ENCODE assay signal across 12 cellular contexts in genomic region chr12:123471374-123472068, GRCh38. TPM values are rescaled to one million over a fixed set of nuclear protein-coding genes. Genes with fewer than 3 reads are reported as not detected.
DNase-seq lines count a peak whose midpoint lies in the region; ATAC-seq, FAIRE-seq and TF ChIP-seq lines count a peak whose summit lies in the region.
"Had no signal": no experiment of that assay in that cellular context is flagged by ENCODE, and none has a peak within 500 bp of the region (broad histone marks: within the 10 kb centered on the region; RNA-seq: fewer than 3 reads in every experiment).

No MANE protein-coding gene starts in this region.

- intact Hi-C loops in Right ventricle myocardium inferior (cut with DNase I) = no loop called here
- intact Hi-C loops in cardiac septum (cut with DNase I) = no loop called here
- intact Hi-C loops in right lobe of liver (cut with DNase I) = no loop called here

- H3K4me3 ChIP-seq in bronchial epithelial cell (ENCODE audit: low read depth, low read length) (no peak overlapping the region), right lobe of liver (no peak overlapping the region), SJCRH30 (no peak overlapping the region)

- no peak for TF ChIP-seq POLR2A in right lobe of liver (IDR thresholded peaks at IDR 0.05)

- ATAC-seq in Right ventricle myocardium inferior (peak; percentile 82), right lobe of liver (peak; percentile 11 to 71 (median 60)), GM19023 (IDR thresholded peaks at IDR 0.05; ENCODE audit: unreplicated experiment) (no peak)

- H3K9me3 ChIP-seq in right lobe of liver = no peaks in the 10 kb centered on the region
- H3K9me3 ChIP-seq in SJCRH30 (replicated peaks) = no peaks in the 10 kb centered on the region

- no peak for FAIRE-seq in bronchial epithelial cell (lab: Jason Lieb, UNC)
- FAIRE-seq: GM19239 had no signal

- no peaks in the 10 kb centered on the region for H3K27me3 ChIP-seq in bronchial epithelial cell (ENCODE audit: control insufficient read depth, insufficient read depth, low read length)
- H3K27me3 ChIP-seq in right lobe of liver = no peaks in the 10 kb centered on the region
- no peaks in the 10 kb centered on the region for H3K27me3 ChIP-seq in SJCRH30

- H3K4me1 ChIP-seq in right lobe of liver = peaks cover 0 to 11% (median 0%) of the 10 kb centered on the region in 4 donors
- H3K4me1 ChIP-seq in SJCRH30 = no peaks in the 10 kb centered on the region

- peaks cover 5% of the 10 kb centered on the region for H3K36me3 ChIP-seq in bronchial epithelial cell (ENCODE audit: control insufficient read depth, insufficient read depth, low read length)
- H3K36me3 ChIP-seq in right lobe of liver = peaks cover 0 to 1% (median 0%) of the 10 kb centered on the region in 4 donors
- no peaks in the 10 kb centered on the region; the same call in 1 of the 2 replicates for H3K36me3 ChIP-seq in SJCRH30

- DNase-seq in Right ventricle myocardium inferior (ENCODE audit: missing footprints) (no peak), cardiac septum (ENCODE audit: low spot score) (no peak), bronchial epithelial cell (ENCODE audit: low read depth) (peak; percentile 38), right lobe of liver (peak in 1 of 3 donors; percentile 17), DMS153 (lab: John Stamatoyannopoulos, UW) (no peak), SJCRH30 (no peak)
- no peak for DNase-seq in activated CD4-positive, alpha-beta T cell treated with anti-CD3 and anti-CD28 coated beads, Interleukin-2, amount 50 U/mL, for 4 hours
- DNase-seq: activated naive CD8-positive, alpha-beta T cell treated with anti-CD3 and anti-CD28 coated beads, Interleukin-2, amount 10 ng/mL, durations not matched to agents 7 days and 5 days; Karpas-422; NCI-H345 had no signal

- no peak for TF ChIP-seq CTCF in bronchial epithelial cell (IDR thresholded peaks at IDR 0.05; ENCODE audit: insufficient read depth, low read length, severe bottlenecking)
- no peak for TF ChIP-seq CTCF in right lobe of liver (IDR thresholded peaks at IDR 0.05)

- 80% methylated on average over 2 of the region's 8 CpGs for WGBS in right lobe of liver (ENCODE audit: insufficient coverage, low coverage, low lambda C conversion rate, missing lambda C conversion rate)

- H3K27ac ChIP-seq in right lobe of liver (no peak overlapping the region), SJCRH30 (no peak overlapping the region)

RNA-seq across cellular contexts. Expression of gene SNRNP35, which starts 13.6 kb away (rescaled TPM):
- total RNA-seq in Right ventricle myocardium inferior = 23.0 TPM
- total RNA-seq in cardiac septum = 24.3 TPM
- total RNA-seq in bronchial epithelial cell = 10.3 and 14.5 TPM in 2 replicates
- total RNA-seq in right lobe of liver = 10 to 100 TPM in 1 of 6 experiments, 1 to 10 TPM in 5; 7.8 to 10.3 (median 9.5) TPM
- total RNA-seq in SJCRH30 (2014; rRNA removed; shearing (Covaris generic)) = 14.9 and 18.7 TPM in 2 replicates

RNA-seq across cellular contexts. Expression of gene RILPL2, which starts 35.0 kb away (rescaled TPM):
- 2.0 TPM for total RNA-seq in Right ventricle myocardium inferior
- 1.6 TPM for total RNA-seq in cardiac septum
- total RNA-seq in bronchial epithelial cell = 2.6 and 3.9 TPM in 2 replicates
- total RNA-seq in right lobe of liver = 1 to 10 TPM; 1.6 to 2.7 (median 1.8) TPM
- 1.8 and 2.2 TPM in 2 replicates for total RNA-seq in SJCRH30 (2014; rRNA removed; shearing (Covaris generic))
